Comparison of ENCODE assay signal across 21 cellular contexts in the genomic region with DNA sequence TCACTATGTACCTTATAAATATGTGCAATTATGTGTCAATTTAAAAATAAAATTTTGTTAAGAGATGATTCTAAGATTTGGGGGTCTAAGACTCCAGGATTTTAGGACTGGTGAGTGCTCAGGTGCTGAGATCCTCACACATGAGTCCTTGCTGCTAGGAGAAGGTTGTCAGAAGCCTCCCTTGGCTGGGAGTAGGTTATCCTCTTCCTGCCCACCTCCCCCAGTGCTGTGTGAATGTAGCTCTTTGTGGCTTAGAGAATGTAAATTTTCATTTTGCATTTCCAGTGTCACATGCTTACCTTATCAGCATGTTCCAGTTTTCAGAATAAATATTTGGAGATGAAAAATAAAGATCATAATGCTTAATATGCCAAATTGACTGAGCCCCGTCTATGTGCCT.
A peak's percentile ranks its signal among the peaks of the same experiment; 100 is the strongest.
DNase-seq lines count a peak whose midpoint lies in the region; ATAC-seq and TF ChIP-seq lines count a peak whose summit lies in the region.
"Had no signal": no experiment of that assay in that cellular context is flagged by ENCODE, and none has a peak within 500 bp of the region (broad histone marks: within the 10 kb centered on the region; RNA-seq: fewer than 3 reads in every experiment).

No MANE protein-coding gene starts in this region.

- ATAC-seq in WTC11 (peak; percentile 59), GM18873 (IDR thresholded peaks at IDR 0.05; ENCODE audit: low FRiP score, unreplicated experiment) (no peak)
- ATAC-seq: activated T-cell treated with anti-CD3 and anti-CD28 coated beads, Interleukin-2, amount 50 U/mL, for 72 hours; body of pancreas had no signal

- H3K9me3 Mint-ChIP-seq in T-helper 1 cell treated with Interleukin-12 subunit alpha and Interleukin-12 subunit beta and Interleukin-4 antibody, amounts not matched to agents 30 μg/mL and 1 μg/mL, for 36 hours = peaks cover 19% of the 10 kb centered on the region
- H3K9me3 Mint-ChIP-seq in WTC11 = peaks cover 30% of the 10 kb centered on the region
- peaks cover 16% of the 10 kb centered on the region for H3K9me3 Mint-ChIP-seq in activated CD4-positive, alpha-beta memory T cell treated with anti-CD3 and anti-CD28 coated beads, Interleukin-2, amount 10 ng/mL, durations not matched to agents 7 days and 5 days

- no peaks in the 10 kb centered on the region for H3K27me3 Mint-ChIP-seq in T-helper 1 cell treated with Interleukin-12 subunit alpha and Interleukin-12 subunit beta and Interleukin-4 antibody, amounts not matched to agents 30 μg/mL and 1 μg/mL, for 36 hours (ENCODE audit: low read depth)
- H3K27me3 Mint-ChIP-seq in WTC11 (ENCODE audit: low read depth) = peaks cover 8% of the 10 kb centered on the region
- no peaks in the 10 kb centered on the region for H3K27me3 Mint-ChIP-seq in activated CD4-positive, alpha-beta memory T cell treated with anti-CD3 and anti-CD28 coated beads, Interleukin-2, amount 10 ng/mL, durations not matched to agents 7 days and 5 days
- H3K27me3 Mint-ChIP-seq: stimulated activated naive CD8-positive, alpha-beta T cell treated with anti-CD3 and anti-CD28 coated beads, Interleukin-15, Interleukin-2, amounts not matched to agents 100 ng/mL and 50 ng/mL, for 24 hours had no signal

- CTCF ChIA-PET in WTC11 (lab: Charles Lee) = interaction anchor here (0.6 to 1.9 kb wide), 6 partner anchors 10 to 165 kb away, joined by 3 to 7 read pairs (median 4); no protein-coding TSS in a partner anchor
- CTCF ChIA-PET in activated CD4-positive, alpha-beta memory T cell treated with anti-CD3 and anti-CD28 coated beads, Interleukin-2, amount 10 ng/mL, durations not matched to agents 7 days and 5 days (lab: Charles Lee) = interaction anchor here (0.7 to 1.2 kb wide), 2 partner anchors 9 to 150 kb away, joined by 3 read pairs; no protein-coding TSS in a partner anchor

- POLR2A ChIA-PET in WTC11 (lab: Charles Lee) = interaction anchor here (0.7 to 1.6 kb wide), 3 partner anchors 63 to 164 kb away, joined by 3 to 5 read pairs (median 5); partner anchors contain the start of gene RAP1B
- POLR2A ChIA-PET in activated CD4-positive, alpha-beta memory T cell treated with anti-CD3 and anti-CD28 coated beads, Interleukin-2, amount 10 ng/mL, durations not matched to agents 7 days and 5 days (lab: Charles Lee) = interaction anchor here (1.8 kb wide), 1 partner anchor 72 kb away, joined by 5 read pairs; no protein-coding TSS in a partner anchor

- peaks cover 67% of the 10 kb centered on the region for H3K4me1 Mint-ChIP-seq in T-helper 1 cell treated with Interleukin-12 subunit alpha and Interleukin-12 subunit beta and Interleukin-4 antibody, amounts not matched to agents 30 μg/mL and 1 μg/mL, for 36 hours (ENCODE audit: low read depth)
- H3K4me1 Mint-ChIP-seq in WTC11 = peaks cover 41% of the 10 kb centered on the region
- H3K4me1 Mint-ChIP-seq in activated CD4-positive, alpha-beta memory T cell treated with anti-CD3 and anti-CD28 coated beads, Interleukin-2, amount 10 ng/mL, durations not matched to agents 7 days and 5 days = peaks cover 72% of the 10 kb centered on the region

- DNase-seq in T-helper 1 cell (no peak), WTC11 (ENCODE audit: low spot score) (no peak), islet precursor cell (peak; percentile 31), globus pallidus (ENCODE audit: low spot score) (no peak), NCI-H1436 treated with DMSO at 0.1 percent for 48 hours (lab: John Stamatoyannopoulos, UW) (no peak)
- no peak for DNase-seq in activated CD4-positive, alpha-beta memory T cell treated with anti-CD3 and anti-CD28 coated beads, Interleukin-2, amount 10 ng/mL, durations not matched to agents 7 days and 5 days
- DNase-seq: activated CD4-positive, alpha-beta T cell treated with anti-CD3 and anti-CD28 coated beads for 1 hour; activated T-cell treated with anti-CD3 and anti-CD28 coated beads, Interleukin-2, amount 50 U/mL, for 72 hours; AML-193; body of pancreas; COR-L47; KBM-7; left ventricle myocardium inferior; NCI-H1930; NK-92 treated with Interleukin-12 subunit alpha and Interleukin-12 subunit beta, amount 100 ng/mL, for 24 hours; stimulated activated CD4-positive, alpha-beta T cell treated with anti-CD3 and anti-CD28 coated beads, Interleukin-2, amount 100 ng/mL, for 24 hours; T1000; transverse colon had no signal

- no peak overlapping the region for H3K27ac Mint-ChIP-seq in T-helper 1 cell treated with Interleukin-12 subunit alpha and Interleukin-12 subunit beta and Interleukin-4 antibody, amounts not matched to agents 30 μg/mL and 1 μg/mL, for 36 hours
- no peak overlapping the region for H3K27ac Mint-ChIP-seq in WTC11
- H3K27ac Mint-ChIP-seq in activated CD4-positive, alpha-beta memory T cell treated with anti-CD3 and anti-CD28 coated beads, Interleukin-2, amount 10 ng/mL, durations not matched to agents 7 days and 5 days = no peak overlapping the region

- TF ChIP-seq CTCF in WTC11 (IDR thresholded peaks at IDR 0.05) = no peak

- H3K4me3 Mint-ChIP-seq in T-helper 1 cell treated with Interleukin-12 subunit alpha and Interleukin-12 subunit beta and Interleukin-4 antibody, amounts not matched to agents 30 μg/mL and 1 μg/mL, for 36 hours = peak overlapping the region; percentile 11
- H3K4me3 Mint-ChIP-seq in WTC11 = no peak overlapping the region
- H3K4me3 Mint-ChIP-seq in activated CD4-positive, alpha-beta memory T cell treated with anti-CD3 and anti-CD28 coated beads, Interleukin-2, amount 10 ng/mL, durations not matched to agents 7 days and 5 days = no peak overlapping the region

- H3K36me3 Mint-ChIP-seq in T-helper 1 cell treated with Interleukin-12 subunit alpha and Interleukin-12 subunit beta and Interleukin-4 antibody, amounts not matched to agents 30 μg/mL and 1 μg/mL, for 36 hours (ENCODE audit: low read depth) = peaks cover 21% of the 10 kb centered on the region
- H3K36me3 Mint-ChIP-seq in WTC11 = peaks cover 25% of the 10 kb centered on the region
- peaks cover 43% of the 10 kb centered on the region for H3K36me3 Mint-ChIP-seq in activated CD4-positive, alpha-beta memory T cell treated with anti-CD3 and anti-CD28 coated beads, Interleukin-2, amount 10 ng/mL, durations not matched to agents 7 days and 5 days (ENCODE audit: low read depth)

TF ChIP-seq in WTC11, 78 proteins besides CTCF, POLR2A, EP300 and RAD21 (continues in another document):
- TF ChIP-seq, protein P1, sequence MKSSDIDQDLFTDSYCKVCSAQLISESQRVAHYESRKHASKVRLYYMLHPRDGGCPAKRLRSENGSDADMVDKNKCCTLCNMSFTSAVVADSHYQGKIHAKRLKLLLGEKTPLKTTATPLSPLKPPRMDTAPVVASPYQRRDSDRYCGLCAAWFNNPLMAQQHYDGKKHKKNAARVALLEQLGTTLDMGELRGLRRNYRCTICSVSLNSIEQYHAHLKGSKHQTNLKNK (CRISPR knock-in tag; IDR thresholded peaks at IDR 0.05) = no peak
- TF ChIP-seq TCF7 (CRISPR knock-in tag; IDR thresholded peaks at IDR 0.05; ENCODE audit: low read depth) (no peak), FOXJ3 (CRISPR knock-in tag; IDR thresholded peaks at IDR 0.05; ENCODE audit: borderline replicate concordance) (no peak), RELA (CRISPR knock-in tag; IDR thresholded peaks at IDR 0.05; ENCODE audit: borderline replicate concordance) (no peak), NFATC4 (CRISPR knock-in tag; IDR thresholded peaks at IDR 0.05) (no peak), NR3C1 (CRISPR knock-in tag; conservative IDR thresholded peaks at IDR 0.05; ENCODE audit: low read depth) (no peak), E2F5 (CRISPR knock-in tag; IDR thresholded peaks at IDR 0.05) (no peak), TEAD1 (CRISPR knock-in tag; IDR thresholded peaks at IDR 0.05) (no peak), NR1H2 (CRISPR knock-in tag; IDR thresholded peaks at IDR 0.05) (no peak)
- TF ChIP-seq, protein P2, sequence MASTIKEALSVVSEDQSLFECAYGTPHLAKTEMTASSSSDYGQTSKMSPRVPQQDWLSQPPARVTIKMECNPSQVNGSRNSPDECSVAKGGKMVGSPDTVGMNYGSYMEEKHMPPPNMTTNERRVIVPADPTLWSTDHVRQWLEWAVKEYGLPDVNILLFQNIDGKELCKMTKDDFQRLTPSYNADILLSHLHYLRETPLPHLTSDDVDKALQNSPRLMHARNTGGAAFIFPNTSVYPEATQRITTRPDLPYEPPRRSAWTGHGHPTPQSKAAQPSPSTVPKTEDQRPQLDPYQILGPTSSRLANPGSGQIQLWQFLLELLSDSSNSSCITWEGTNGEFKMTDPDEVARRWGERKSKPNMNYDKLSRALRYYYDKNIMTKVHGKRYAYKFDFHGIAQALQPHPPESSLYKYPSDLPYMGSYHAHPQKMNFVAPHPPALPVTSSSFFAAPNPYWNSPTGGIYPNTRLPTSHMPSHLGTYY (CRISPR knock-in tag; IDR thresholded peaks at IDR 0.05) = no peak
